ENCODE assay signal across 11 cellular contexts in genomic region chr5:141889282-141889871, GRCh38. TPM values are rescaled to one million over a fixed set of nuclear protein-coding genes. Genes with fewer than 3 reads are reported as not detected.
DNase-seq lines count a peak whose midpoint lies in the region; ATAC-seq and TF ChIP-seq lines count a peak whose summit lies in the region.
"Had no signal": no experiment of that assay in that cellular context is flagged by ENCODE, and none has a peak within 500 bp of the region (broad histone marks: within the 10 kb centered on the region; RNA-seq: fewer than 3 reads in every experiment).

No MANE protein-coding gene starts in this region.

- H3K4me1 ChIP-seq in DOHH2 (ENCODE audit: control insufficient read depth, low read length) (no peaks in the 10 kb centered on the region), mesenchymal stem cell (ENCODE audit: control insufficient read depth, insufficient read depth, low read depth, low read length) (no peaks in the 10 kb centered on the region)

- POLR2A ChIA-PET in activated CD4-positive, alpha-beta memory T cell treated with anti-CD3 and anti-CD28 coated beads, Interleukin-2, amount 10 ng/mL, durations not matched to agents 7 days and 5 days (lab: Charles Lee) = interaction anchor here (2.7 kb wide), 1 partner anchor 71 kb away, joined by 13 read pairs; no protein-coding TSS in a partner anchor

- H3K27me3 Mint-ChIP-seq in natural killer cell (ENCODE audit: low read depth in 2 of 2) = peaks cover 17 to 20% of the 10 kb centered on the region in 2 donors
- H3K27me3 Mint-ChIP-seq in activated CD4-positive, alpha-beta memory T cell treated with anti-CD3 and anti-CD28 coated beads, Interleukin-2, amount 10 ng/mL, durations not matched to agents 7 days and 5 days = peaks cover 38% of the 10 kb centered on the region

- no peak overlapping the region for H3K4ac ChIP-seq in mesenchymal stem cell (ENCODE audit: low read depth in 1 of 2, low read length in 2 of 2)

- H3K79me2 ChIP-seq in DOHH2 (ENCODE audit: control insufficient read depth, low read length) = no peaks in the 10 kb centered on the region

- H3K9me3 ChIP-seq in DOHH2 (ENCODE audit: control insufficient read depth, insufficient read depth, low read length) (no peaks in the 10 kb centered on the region), mesenchymal stem cell (ENCODE audit: control insufficient read depth, low read length) (no peaks in the 10 kb centered on the region)

- no peak overlapping the region for H3K14ac ChIP-seq in mesenchymal stem cell (ENCODE audit: low read length in 2 of 2)

- H3K4me3 ChIP-seq in DOHH2 (ENCODE audit: low read length) (no peak overlapping the region), astrocyte of the spinal cord (ENCODE audit: low read depth, low read length) (no peak overlapping the region), mesenchymal stem cell (ENCODE audit: insufficient read depth in 1 of 2, low read depth in 1 of 2, low read length in 2 of 2) (no peak overlapping the region)

- no peak overlapping the region for H3K27ac ChIP-seq in DOHH2 (ENCODE audit: low read depth, low read length)
- H3K27ac ChIP-seq in mesenchymal stem cell (ENCODE audit: low read length, poor library complexity, severe bottlenecking) = no peak overlapping the region

- H2AFZ ChIP-seq in mesenchymal stem cell (ENCODE audit: low read depth, low read length) = no peak overlapping the region

- no peak overlapping the region for H3K4me3 Mint-ChIP-seq in natural killer cell
- H3K4me3 Mint-ChIP-seq in activated CD4-positive, alpha-beta memory T cell treated with anti-CD3 and anti-CD28 coated beads, Interleukin-2, amount 10 ng/mL, durations not matched to agents 7 days and 5 days = no peak overlapping the region
- H3K4me3 Mint-ChIP-seq: activated CD8-positive, alpha-beta memory T cell treated with anti-CD3 and anti-CD28 coated beads, Interleukin-2, amount 10 ng/mL, durations not matched to agents 7 days and 5 days; stimulated activated naive CD8-positive, alpha-beta T cell treated with anti-CD3 and anti-CD28 coated beads, Interleukin-15, Interleukin-2, amounts not matched to agents 100 ng/mL and 50 ng/mL, for 24 hours had no signal

- H3F3A ChIP-seq in DOHH2 (ENCODE audit: control insufficient read depth, insufficient read depth) = 0 out of 2 replicates have a peak, but pooled peaks cover 3% of the 10 kb centered on the region

- no peak overlapping the region for H2BK12ac ChIP-seq in mesenchymal stem cell (ENCODE audit: low read length in 2 of 2)

- H3K36me3 ChIP-seq in DOHH2 (ENCODE audit: control insufficient read depth, low read length) = no peaks in the 10 kb centered on the region
- no peaks in the 10 kb centered on the region for H3K36me3 ChIP-seq in mesenchymal stem cell (ENCODE audit: control insufficient read depth in 1 of 2, insufficient read depth in 2 of 2, low read depth in 1 of 2, low read length in 2 of 2)

- H2BK5ac ChIP-seq in mesenchymal stem cell (ENCODE audit: low read depth, low read length, poor library complexity, severe bottlenecking) = no peak overlapping the region

- no peak overlapping the region for H4K91ac ChIP-seq in mesenchymal stem cell (ENCODE audit: low read length)

- H3K79me1 ChIP-seq in mesenchymal stem cell (replicated peaks; ENCODE audit: low read length, poor library complexity, severe bottlenecking) = no peaks in the 10 kb centered on the region

- no peaks in the 10 kb centered on the region for H4K20me1 ChIP-seq in DOHH2 (ENCODE audit: control insufficient read depth, insufficient read depth, low read depth, low read length)

- no peaks in the 10 kb centered on the region for H3K9me2 ChIP-seq in DOHH2 (replicated peaks; ENCODE audit: control insufficient read depth, low read length)

- TF ChIP-seq CTCF in DOHH2 (IDR thresholded peaks at IDR 0.05; ENCODE audit: low read depth, low read length, poor library complexity, severe bottlenecking) = peak; percentile 57
- TF ChIP-seq CTCF in astrocyte of the spinal cord (IDR thresholded peaks at IDR 0.05; ENCODE audit: low read depth, low read length) = peak; percentile 55
- no peak for TF ChIP-seq CTCF in natural killer cell (IDR thresholded peaks at IDR 0.05)

- H2AK5ac ChIP-seq in mesenchymal stem cell (ENCODE audit: low read length, severe bottlenecking) = no peak overlapping the region

- 30% methylated on average over 1 of the region's 3 CpGs for WGBS in mesenchymal stem cell

- no peaks in the 10 kb centered on the region for H3K36me3 Mint-ChIP-seq in natural killer cell
- no peaks in the 10 kb centered on the region for H3K36me3 Mint-ChIP-seq in activated CD4-positive, alpha-beta memory T cell treated with anti-CD3 and anti-CD28 coated beads, Interleukin-2, amount 10 ng/mL, durations not matched to agents 7 days and 5 days (ENCODE audit: low read depth)
- H3K36me3 Mint-ChIP-seq: activated CD8-positive, alpha-beta memory T cell treated with anti-CD3 and anti-CD28 coated beads, Interleukin-2, amount 10 ng/mL, durations not matched to agents 7 days and 5 days had no signal

- no peak overlapping the region for H4K8ac ChIP-seq in mesenchymal stem cell (ENCODE audit: low read length)

- no peak overlapping the region for H2BK15ac ChIP-seq in mesenchymal stem cell (ENCODE audit: low read depth, poor library complexity, severe bottlenecking)

- intact Hi-C loops in natural killer cell (cut with micrococcal nuclease) = no loop called here

- H3K4me2 ChIP-seq in DOHH2 (ENCODE audit: low read length) (no peak overlapping the region), mesenchymal stem cell (ENCODE audit: low read length, poor library complexity, severe bottlenecking) (no peak overlapping the region)

- no peak overlapping the region for H3K18ac ChIP-seq in mesenchymal stem cell (ENCODE audit: low read depth in 1 of 2, low read length in 2 of 2)

- H3K9me3 Mint-ChIP-seq in natural killer cell = no peaks in the 10 kb centered on the region
- no peaks in the 10 kb centered on the region for H3K9me3 Mint-ChIP-seq in activated CD4-positive, alpha-beta memory T cell treated with anti-CD3 and anti-CD28 coated beads, Interleukin-2, amount 10 ng/mL, durations not matched to agents 7 days and 5 days
- H3K9me3 Mint-ChIP-seq: stimulated activated naive CD8-positive, alpha-beta T cell treated with anti-CD3 and anti-CD28 coated beads, Interleukin-15, Interleukin-2, amounts not matched to agents 100 ng/mL and 50 ng/mL, for 24 hours had no signal

- H3K27me3 ChIP-seq in DOHH2 (ENCODE audit: control insufficient read depth, low read length) = peaks cover 5% of the 10 kb centered on the region
- H3K27me3 ChIP-seq in mesenchymal stem cell (ENCODE audit: control insufficient read depth in 1 of 2, insufficient read depth in 1 of 2, low read length in 2 of 2) = peaks cover 13 to 27% of the 10 kb centered on the region in 2 experiments

- DNase-seq in KBM-7 = peak; percentile 22
- DNase-seq in astrocyte of the spinal cord (ENCODE audit: low read depth, low spot score) = no peak
- DNase-seq in mesenchymal stem cell = peak; percentile 11
- no peak for DNase-seq in natural killer cell
- DNase-seq in activated CD4-positive, alpha-beta memory T cell treated with anti-CD3 and anti-CD28 coated beads, Interleukin-2, amount 10 ng/mL, durations not matched to agents 7 days and 5 days = no peak
- DNase-seq: activated CD8-positive, alpha-beta memory T cell treated with anti-CD3 and anti-CD28 coated beads, Interleukin-2, amount 10 ng/mL, durations not matched to agents 7 days and 5 days; islet precursor cell had no signal

- H2BK120ac ChIP-seq in mesenchymal stem cell (ENCODE audit: low read depth, low read length) = no peak overlapping the region

- in situ Hi-C loops in KBM-7 (cut with MboI; ENCODE audit: low pct_unique_long_range_greater_than_20kb, low sequenced_read_pairs) (no loop called here), astrocyte of the spinal cord (cut with HindIII; ENCODE audit: low sequenced_read_pairs) (no loop called here)

- no peak overlapping the region for H3K27ac Mint-ChIP-seq in natural killer cell
- H3K27ac Mint-ChIP-seq in activated CD4-positive, alpha-beta memory T cell treated with anti-CD3 and anti-CD28 coated beads, Interleukin-2, amount 10 ng/mL, durations not matched to agents 7 days and 5 days = no peak overlapping the region
- H3K27ac Mint-ChIP-seq: activated CD8-positive, alpha-beta memory T cell treated with anti-CD3 and anti-CD28 coated beads, Interleukin-2, amount 10 ng/mL, durations not matched to agents 7 days and 5 days; stimulated activated naive CD8-positive, alpha-beta T cell treated with anti-CD3 and anti-CD28 coated beads, Interleukin-15, Interleukin-2, amounts not matched to agents 100 ng/mL and 50 ng/mL, for 24 hours had no signal

- H3K23ac ChIP-seq in mesenchymal stem cell (ENCODE audit: low read length in 2 of 2) = no peak overlapping the region

- CTCF ChIA-PET in activated CD4-positive, alpha-beta memory T cell treated with anti-CD3 and anti-CD28 coated beads, Interleukin-2, amount 10 ng/mL, durations not matched to agents 7 days and 5 days (lab: Charles Lee) = interaction anchor here (0.7 to 4.7 kb wide), 8 partner anchors 9 to 197 kb away, joined by 3 to 53 read pairs (median 8); partner anchors contain the start of genes PCDH12 and RNF14

- ATAC-seq in natural killer cell = no peak
- no peak for ATAC-seq in HG02588 (IDR thresholded peaks at IDR 0.05; ENCODE audit: unreplicated experiment)
- ATAC-seq in HG03442 (IDR thresholded peaks at IDR 0.05; ENCODE audit: unreplicated experiment) = no peak
- ATAC-seq: activated CD8-positive, alpha-beta memory T cell treated with anti-CD3 and anti-CD28 coated beads, Interleukin-2, amount 10 ng/mL, durations not matched to agents 7 days and 5 days had no signal

- no peaks in the 10 kb centered on the region for H3K4me1 Mint-ChIP-seq in natural killer cell
- no peaks in the 10 kb centered on the region for H3K4me1 Mint-ChIP-seq in activated CD4-positive, alpha-beta memory T cell treated with anti-CD3 and anti-CD28 coated beads, Interleukin-2, amount 10 ng/mL, durations not matched to agents 7 days and 5 days
- H3K4me1 Mint-ChIP-seq: activated CD8-positive, alpha-beta memory T cell treated with anti-CD3 and anti-CD28 coated beads, Interleukin-2, amount 10 ng/mL, durations not matched to agents 7 days and 5 days had no signal

- no peak overlapping the region for H3K9ac ChIP-seq in mesenchymal stem cell (ENCODE audit: low read length)

RNA-seq across cellular contexts. Expression of gene PCDH1, which starts 11.2 kb away (rescaled TPM):
- 2.1 TPM for polyA plus RNA-seq in mesenchymal stem cell (2013, experiment 1 of 2)
- 2.0 TPM for polyA plus RNA-seq in mesenchymal stem cell (2013, experiment 2 of 2)
- 10 to 100 TPM; 19.2 to 39.2 (median 32.1) TPM for total RNA-seq in natural killer cell
- total RNA-seq in activated CD4-positive, alpha-beta memory T cell treated with anti-CD3 and anti-CD28 coated beads, Interleukin-2, amount 10 ng/mL, durations not matched to agents 7 days and 5 days = not detected
- total RNA-seq: activated CD8-positive, alpha-beta memory T cell treated with anti-CD3 and anti-CD28 coated beads, Interleukin-2, amount 10 ng/mL, durations not matched to agents 7 days and 5 days had no signal

RNA-seq across cellular contexts. Expression of gene DELE1, which starts 34.3 kb away (rescaled TPM):
- polyA plus RNA-seq in mesenchymal stem cell (2013, experiment 1 of 2) = 36.7 TPM
- 36.2 TPM for polyA plus RNA-seq in mesenchymal stem cell (2013, experiment 2 of 2)
- total RNA-seq in natural killer cell = 100 to 1,000 TPM; 106 to 125 (median 115) TPM
- total RNA-seq in activated CD4-positive, alpha-beta memory T cell treated with anti-CD3 and anti-CD28 coated beads, Interleukin-2, amount 10 ng/mL, durations not matched to agents 7 days and 5 days = 10 to 100 TPM; 73.4 to 80.7 TPM

Comparison
In these comparisons a context has a peak if more than half of its experiments do, and no peak if none do; other contexts are left out.
1. DNase-seq: peak in KBM-7 (single experiment) and mesenchymal stem cell (single experiment); none in astrocyte of the spinal cord (single experiment), natural killer cell (single experiment) and activated CD4-positive, alpha-beta memory T cell treated with anti-CD3 and anti-CD28 coated beads, Interleukin-2, amount 10 ng/mL, durations not matched to agents 7 days and 5 days (single experiment).
2. RNA of gene PCDH1, which starts 11.2 kb away (total RNA-seq): 19.2 to 39.2 TPM in natural killer cell; not detected in activated CD4-positive, alpha-beta memory T cell treated with anti-CD3 and anti-CD28 coated beads, Interleukin-2, amount 10 ng/mL, durations not matched to agents 7 days and 5 days; every median in the first group is over 10 times any median in the second.